Comparison of ENCODE assay signal across 10 cellular contexts in the genomic region with DNA sequence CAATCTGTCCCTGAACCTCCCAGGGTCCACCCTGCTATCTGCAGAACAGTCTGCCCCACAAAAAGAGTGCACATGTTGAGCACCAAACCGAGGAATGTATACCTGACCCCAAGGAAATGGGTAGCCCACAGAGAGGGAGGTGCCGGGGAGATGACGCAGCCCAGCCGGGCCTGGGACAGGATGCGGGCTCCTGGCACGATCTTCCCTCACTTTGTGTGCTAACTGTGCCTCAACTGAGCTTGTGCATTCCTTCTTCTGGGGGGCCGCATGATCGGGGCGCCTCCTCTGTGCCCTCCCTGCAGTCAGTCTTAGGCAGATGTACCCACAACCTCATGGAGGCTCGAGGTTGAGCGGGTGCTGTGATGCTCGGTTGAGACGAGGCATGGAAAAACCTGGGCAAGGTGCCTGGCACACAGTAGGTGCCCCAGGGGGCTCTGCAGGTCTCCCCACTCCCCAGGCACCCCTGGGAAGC. TPM values are rescaled to one million over a fixed set of nuclear protein-coding genes. Genes with fewer than 3 reads are reported as not detected.
DNase-seq lines count a peak whose midpoint lies in the region; ATAC-seq and TF ChIP-seq lines count a peak whose summit lies in the region.
"Had no signal": no experiment of that assay in that cellular context is flagged by ENCODE, and none has a peak within 500 bp of the region (broad histone marks: within the 10 kb centered on the region; RNA-seq: fewer than 3 reads in every experiment).

No MANE protein-coding gene starts in this region.

- no peak overlapping the region for H3K4me3 Mint-ChIP-seq in activated T-cell treated with anti-CD3 and anti-CD28 coated beads, Interleukin-2, amount 50 U/mL, for 4 hours
- peak overlapping the region; percentile 63 for H3K4me3 Mint-ChIP-seq in activated CD8-positive, alpha-beta T cell treated with anti-CD3 and anti-CD28 coated beads, Interleukin-2, amount 10 ng/mL, durations not matched to agents 7 days and 5 days

- H3K27me3 Mint-ChIP-seq in activated T-cell treated with anti-CD3 and anti-CD28 coated beads, Interleukin-2, amount 50 U/mL, for 4 hours (ENCODE audit: low read depth), result peaks cover 45% of the 10 kb centered on the region
- H3K27me3 Mint-ChIP-seq in activated CD8-positive, alpha-beta T cell treated with anti-CD3 and anti-CD28 coated beads, Interleukin-2, amount 10 ng/mL, durations not matched to agents 7 days and 5 days (ENCODE audit: low read depth), result peaks cover 30% of the 10 kb centered on the region

- H3K4me1 ChIP-seq in thoracic aorta (ENCODE audit: control insufficient read depth in 1 of 2, low read depth in 2 of 2), result peaks cover 49 to 59% of the 10 kb centered on the region in 2 donors

- DNase-seq in activated T-cell treated with anti-CD3 and anti-CD28 coated beads for 48 hours (ENCODE audit: low read depth), result peak; percentile 31
- no peak for DNase-seq in activated T-cell treated with anti-CD3 and anti-CD28 coated beads, Interleukin-2, amount 50 U/mL, for 4 hours
- peak; percentile 80 for DNase-seq in activated CD8-positive, alpha-beta T cell treated with anti-CD3 and anti-CD28 coated beads, Interleukin-2, amount 10 ng/mL, durations not matched to agents 7 days and 5 days
- DNase-seq in foreskin fibroblast, result peak; percentile 45 to 58
- DNase-seq in thoracic aorta (ENCODE audit: low spot score), result no peak
- DNase-seq in WERI-Rb-1, result no peak

- CTCF ChIA-PET in activated CD8-positive, alpha-beta T cell treated with anti-CD3 and anti-CD28 coated beads, Interleukin-2, amount 10 ng/mL, durations not matched to agents 7 days and 5 days (lab: Charles Lee), result no interaction called here

- TF ChIP-seq CTCF in foreskin fibroblast (IDR thresholded peaks at IDR 0.05; ENCODE audit: low read depth, low read length) (no peak), thoracic aorta (IDR thresholded peaks at IDR 0.05) (no peak), WERI-Rb-1 (IDR thresholded peaks at IDR 0.05; ENCODE audit: low read depth, low read length) (no peak)

- peak overlapping the region; percentile 86 for H3K27ac Mint-ChIP-seq in activated CD8-positive, alpha-beta T cell treated with anti-CD3 and anti-CD28 coated beads, Interleukin-2, amount 10 ng/mL, durations not matched to agents 7 days and 5 days

- H3K4me1 Mint-ChIP-seq in activated T-cell treated with anti-CD3 and anti-CD28 coated beads, Interleukin-2, amount 50 U/mL, for 4 hours (ENCODE audit: low read depth), result peaks cover 19% of the 10 kb centered on the region
- peaks cover 58% of the 10 kb centered on the region for H3K4me1 Mint-ChIP-seq in activated CD8-positive, alpha-beta T cell treated with anti-CD3 and anti-CD28 coated beads, Interleukin-2, amount 10 ng/mL, durations not matched to agents 7 days and 5 days (ENCODE audit: low read depth)

- H3K27me3 ChIP-seq in thoracic aorta (replicated peaks; ENCODE audit: insufficient read depth) (peaks cover 4% of the 10 kb centered on the region), WERI-Rb-1 (ENCODE audit: insufficient read depth, low read depth, severe bottlenecking) (no peaks in the 10 kb centered on the region)

- H3K36me3 Mint-ChIP-seq in activated T-cell treated with anti-CD3 and anti-CD28 coated beads, Interleukin-2, amount 50 U/mL, for 4 hours (ENCODE audit: insufficient read depth), result no peaks in the 10 kb centered on the region
- H3K36me3 Mint-ChIP-seq in activated CD8-positive, alpha-beta T cell treated with anti-CD3 and anti-CD28 coated beads, Interleukin-2, amount 10 ng/mL, durations not matched to agents 7 days and 5 days (ENCODE audit: low read depth), result peaks cover 6% of the 10 kb centered on the region

- H3K9me3 ChIP-seq in thoracic aorta (no peaks in the 10 kb centered on the region), WERI-Rb-1 (ENCODE audit: severe bottlenecking) (no peaks in the 10 kb centered on the region)
- H3K9me3 ChIP-seq: body of pancreas, Caco-2 had no signal

- H3K27ac ChIP-seq in thoracic aorta, result peak overlapping the region; percentile 70 to 86
- H3K27ac ChIP-seq in WERI-Rb-1, result no peak overlapping the region

- POLR2A ChIA-PET in activated CD8-positive, alpha-beta T cell treated with anti-CD3 and anti-CD28 coated beads, Interleukin-2, amount 10 ng/mL, durations not matched to agents 7 days and 5 days (lab: Charles Lee), result no interaction called here

- no peaks in the 10 kb centered on the region for H3K9me3 Mint-ChIP-seq in activated T-cell treated with anti-CD3 and anti-CD28 coated beads, Interleukin-2, amount 50 U/mL, for 4 hours
- H3K9me3 Mint-ChIP-seq in activated CD8-positive, alpha-beta T cell treated with anti-CD3 and anti-CD28 coated beads, Interleukin-2, amount 10 ng/mL, durations not matched to agents 7 days and 5 days (ENCODE audit: insufficient read depth), result no peaks in the 10 kb centered on the region

- H3K36me3 ChIP-seq in thoracic aorta (no peaks in the 10 kb centered on the region), WERI-Rb-1 (peaks cover 17% of the 10 kb centered on the region)

- H3K4me3 ChIP-seq in foreskin fibroblast (ENCODE audit: low read depth in 1 of 2, low read length in 2 of 2), result peak overlapping the region in 1 of 2 donors; percentile 22
- H3K4me3 ChIP-seq in thoracic aorta, result peak overlapping the region; percentile 98
- no peak overlapping the region for H3K4me3 ChIP-seq in WERI-Rb-1 (ENCODE audit: low read depth, low read length)
- H3K4me3 ChIP-seq: body of pancreas had no signal

- ATAC-seq in activated T-cell treated with anti-CD3 and anti-CD28 coated beads, Interleukin-2, amount 50 U/mL, for 4 hours, result no peak
- peak; percentile 38 for ATAC-seq in activated CD8-positive, alpha-beta T cell treated with anti-CD3 and anti-CD28 coated beads, Interleukin-2, amount 10 ng/mL, durations not matched to agents 7 days and 5 days
- no peak for ATAC-seq in thoracic aorta (ENCODE audit: insufficient number of reproducible peaks, low FRiP score, low read depth)
- no peak for ATAC-seq in HG03280 (IDR thresholded peaks at IDR 0.05; ENCODE audit: unreplicated experiment)
- ATAC-seq in GM21576 (IDR thresholded peaks at IDR 0.05; ENCODE audit: unreplicated experiment), result no peak
- ATAC-seq: body of pancreas had no signal

RNA-seq across cellular contexts. Expression of gene GAS2L1, which starts 2.4 kb away (rescaled TPM):
- under 1 TPM; 0.37 to 0.90 (median 0.56) TPM for total RNA-seq in activated T-cell treated with anti-CD3 and anti-CD28 coated beads, Interleukin-2, amount 50 U/mL, for 4 hours
- 10 to 100 TPM; 10.9 to 11.4 TPM for total RNA-seq in activated CD8-positive, alpha-beta T cell treated with anti-CD3 and anti-CD28 coated beads, Interleukin-2, amount 10 ng/mL, durations not matched to agents 7 days and 5 days
- 10 to 100 TPM; 32.5 to 52.9 TPM for total RNA-seq in thoracic aorta

RNA-seq across cellular contexts. Expression of gene RASL10A, which starts 6.7 kb away (rescaled TPM):
- under 1 TPM; 0.56 to 0.87 (median 0.79) TPM for total RNA-seq in activated T-cell treated with anti-CD3 and anti-CD28 coated beads, Interleukin-2, amount 50 U/mL, for 4 hours
- 1 to 10 TPM; 1.4 to 1.6 TPM for total RNA-seq in activated CD8-positive, alpha-beta T cell treated with anti-CD3 and anti-CD28 coated beads, Interleukin-2, amount 10 ng/mL, durations not matched to agents 7 days and 5 days
- 1 to 10 TPM; 3.4 to 4.1 TPM for total RNA-seq in thoracic aorta

RNA-seq across cellular contexts. Expression of gene EWSR1, which starts 40.8 kb away (rescaled TPM):
- total RNA-seq in activated T-cell treated with anti-CD3 and anti-CD28 coated beads, Interleukin-2, amount 50 U/mL, for 4 hours, result 100 to 1,000 TPM; 458 to 522 (median 474) TPM
- 100 to 1,000 TPM; 323 to 326 TPM for total RNA-seq in activated CD8-positive, alpha-beta T cell treated with anti-CD3 and anti-CD28 coated beads, Interleukin-2, amount 10 ng/mL, durations not matched to agents 7 days and 5 days
- 100 to 1,000 TPM; 197 to 225 TPM for total RNA-seq in thoracic aorta

RNA-seq across cellular contexts. Expression of gene RHBDD3, which starts 41.0 kb away (rescaled TPM):
- total RNA-seq in activated T-cell treated with anti-CD3 and anti-CD28 coated beads, Interleukin-2, amount 50 U/mL, for 4 hours, result 10 to 100 TPM; 52.0 to 61.0 (median 56.8) TPM
- total RNA-seq in activated CD8-positive, alpha-beta T cell treated with anti-CD3 and anti-CD28 coated beads, Interleukin-2, amount 10 ng/mL, durations not matched to agents 7 days and 5 days, result 10 to 100 TPM; 30.0 to 34.7 TPM
- 10 to 100 TPM; 23.9 to 36.7 TPM for total RNA-seq in thoracic aorta

Comparison
In these comparisons a context has a peak if more than half of its experiments do, and no peak if none do; other contexts are left out.
1. DNase-seq: peak in activated T-cell treated with anti-CD3 and anti-CD28 coated beads for 48 hours (single experiment), activated CD8-positive, alpha-beta T cell treated with anti-CD3 and anti-CD28 coated beads, Interleukin-2, amount 10 ng/mL, durations not matched to agents 7 days and 5 days (single experiment) and foreskin fibroblast (2 of 2); none in activated T-cell treated with anti-CD3 and anti-CD28 coated beads, Interleukin-2, amount 50 U/mL, for 4 hours (single experiment), thoracic aorta (single experiment) and WERI-Rb-1 (single experiment).
2. RNA of gene GAS2L1, which starts 2.4 kb away (total RNA-seq): 32.5 to 52.9 TPM in thoracic aorta and 10.9 to 11.4 TPM in activated CD8-positive, alpha-beta T cell treated with anti-CD3 and anti-CD28 coated beads, Interleukin-2, amount 10 ng/mL, durations not matched to agents 7 days and 5 days; 0.37 to 0.90 TPM in activated T-cell treated with anti-CD3 and anti-CD28 coated beads, Interleukin-2, amount 50 U/mL, for 4 hours; every median in the first group is over 4 times any median in the second.